ENCODE assay signal across 10 cellular contexts in the genomic region with DNA sequence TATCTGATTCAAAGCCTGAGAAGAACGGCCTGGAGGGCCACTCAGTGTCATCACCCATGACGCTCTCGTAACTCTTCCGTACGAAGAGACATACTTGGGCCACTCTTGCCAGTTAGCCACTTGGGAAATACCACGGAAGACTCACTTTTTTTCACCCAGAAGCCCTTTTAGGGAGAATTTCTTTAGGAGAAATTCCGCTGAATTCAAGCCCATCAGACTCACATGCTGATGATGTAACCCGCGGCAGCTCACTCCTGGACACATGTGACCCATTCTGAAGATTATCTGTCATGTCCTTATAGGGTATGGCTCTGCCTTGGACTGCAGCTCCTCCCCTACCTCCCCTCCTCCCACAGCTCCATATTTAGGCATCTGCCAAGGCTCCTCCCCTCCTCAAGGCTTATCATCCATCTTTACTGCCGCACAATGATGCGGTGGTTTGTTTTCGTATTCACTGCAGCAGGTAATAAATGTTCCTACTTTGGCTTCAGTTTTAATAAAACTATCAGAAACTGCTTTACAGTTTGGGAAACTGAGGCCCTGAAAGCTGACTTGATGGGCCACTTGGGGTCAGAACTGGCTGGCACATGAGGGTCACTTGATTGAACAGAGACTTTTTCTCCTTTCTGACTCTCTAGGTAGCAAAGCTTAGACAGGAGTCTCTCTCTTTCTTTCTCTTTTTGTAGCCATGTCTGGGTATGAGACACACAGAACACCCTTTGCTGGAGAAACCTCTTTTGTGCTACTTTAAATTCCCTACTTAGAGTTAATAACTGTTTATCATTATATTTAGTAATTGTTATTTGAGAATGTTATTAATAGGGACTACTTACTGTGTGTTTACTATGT. TPM values are rescaled to one million over a fixed set of nuclear protein-coding genes. Genes with fewer than 3 reads are reported as not detected.
A peak's percentile ranks its signal among the peaks of the same experiment; 100 is the strongest.
DNase-seq lines count a peak whose midpoint lies in the region; ATAC-seq and TF ChIP-seq lines count a peak whose summit lies in the region.
"Had no signal": no experiment of that assay in that cellular context is flagged by ENCODE, and none has a peak within 500 bp of the region (broad histone marks: within the 10 kb centered on the region; RNA-seq: fewer than 3 reads in every experiment).

No MANE protein-coding gene starts in this region.

- H3K4me1 Mint-ChIP-seq in CD14-positive monocyte: peaks cover 43% of the 10 kb centered on the region
- H3K4me1 Mint-ChIP-seq in activated T-helper 17 cell treated with anti-CD3 and anti-CD28 coated beads, Interleukin-2, amount 50 U/mL, for 72 hours: peaks cover 44% of the 10 kb centered on the region

- no peaks in the 10 kb centered on the region for H3K36me3 ChIP-seq in neutrophil
- H3K36me3 ChIP-seq: adrenal gland had no signal

- peak overlapping the region; percentile 62 to 64 for H3K4me3 ChIP-seq in neutrophil (ENCODE audit: low read depth in 1 of 2, low read length in 1 of 2)
- H3K4me3 ChIP-seq: adrenal gland had no signal

- ATAC-seq in activated T-helper 17 cell treated with anti-CD3 and anti-CD28 coated beads, Interleukin-2, amount 50 U/mL, for 72 hours (replicated peaks): peak; percentile 97
- ATAC-seq in omental fat pad (ENCODE audit: low FRiP score): no peak
- no peak for ATAC-seq in GM18870 (IDR thresholded peaks at IDR 0.05; ENCODE audit: unreplicated experiment)
- ATAC-seq in GM21367 (IDR thresholded peaks at IDR 0.05; ENCODE audit: unreplicated experiment): no peak

- H3K36me3 Mint-ChIP-seq in CD14-positive monocyte: no peaks in the 10 kb centered on the region
- peaks cover 95% of the 10 kb centered on the region for H3K36me3 Mint-ChIP-seq in activated T-helper 17 cell treated with anti-CD3 and anti-CD28 coated beads, Interleukin-2, amount 50 U/mL, for 72 hours (ENCODE audit: low read depth)

- H3K27ac Mint-ChIP-seq in CD14-positive monocyte: peak overlapping the region in 4 of 7 donors; percentile 13 to 69 (median 36)
- H3K27ac Mint-ChIP-seq in activated T-helper 17 cell treated with anti-CD3 and anti-CD28 coated beads, Interleukin-2, amount 50 U/mL, for 72 hours: peak overlapping the region; percentile 83

- H3K9me3 ChIP-seq in neutrophil: no peaks in the 10 kb centered on the region
- H3K9me3 ChIP-seq: adrenal gland had no signal

- H3K27ac ChIP-seq in neutrophil: peak overlapping the region; percentile 95
- H3K27ac ChIP-seq: adrenal gland had no signal

- TF ChIP-seq CTCF in CD14-positive monocyte (IDR thresholded peaks at IDR 0.05) (no peak), neutrophil (IDR thresholded peaks at IDR 0.05) (no peak), omental fat pad (IDR thresholded peaks at IDR 0.05) (no peak)

- no peak overlapping the region for H3K4me3 Mint-ChIP-seq in CD14-positive monocyte
- H3K4me3 Mint-ChIP-seq in activated T-helper 17 cell treated with anti-CD3 and anti-CD28 coated beads, Interleukin-2, amount 50 U/mL, for 72 hours: peak overlapping the region; percentile 80

- peaks cover 0 to 2% (median 2%) of the 10 kb centered on the region in 3 donors for H3K27me3 Mint-ChIP-seq in CD14-positive monocyte (ENCODE audit: low read depth in 3 of 3)
- H3K27me3 Mint-ChIP-seq in activated T-helper 17 cell treated with anti-CD3 and anti-CD28 coated beads, Interleukin-2, amount 50 U/mL, for 72 hours: no peaks in the 10 kb centered on the region

- H3K27me3 ChIP-seq in neutrophil: no peaks in the 10 kb centered on the region
- H3K27me3 ChIP-seq: adrenal gland had no signal

- DNase-seq in CD14-positive monocyte (ENCODE audit: low spot score): no peak
- DNase-seq in RPMI7951 (ENCODE audit: low read depth): peak; percentile 32
- DNase-seq in cerebellar nuclear complex (lab: John Stamatoyannopoulos, UW): no peak
- DNase-seq in omental fat pad (ENCODE audit: low spot score): no peak
- DNase-seq: EL had no signal

- peaks cover 0 to 2% (median 0%) of the 10 kb centered on the region in 7 donors for H3K9me3 Mint-ChIP-seq in CD14-positive monocyte
- H3K9me3 Mint-ChIP-seq in activated T-helper 17 cell treated with anti-CD3 and anti-CD28 coated beads, Interleukin-2, amount 50 U/mL, for 72 hours: no peaks in the 10 kb centered on the region

- H3K4me1 ChIP-seq in neutrophil (ENCODE audit: control insufficient read depth in 1 of 2, insufficient read depth in 1 of 2, low read depth in 1 of 2, low read length in 1 of 2): peaks cover 72 to 74% of the 10 kb centered on the region in 2 experiments
- H3K4me1 ChIP-seq: adrenal gland had no signal

- intact Hi-C loops in CD14-positive monocyte (cut with micrococcal nuclease): no loop called here

RNA-seq across cellular contexts. Expression of gene RHOH, which starts 42.1 kb away (rescaled TPM):
- 1 to 10 TPM; 1.2 to 1.4 TPM for polyA plus RNA-seq in CD14-positive monocyte
- total RNA-seq in RPMI7951 (2014; rRNA removed; shearing (Covaris generic)): not detected in 2 replicates
- total RNA-seq in activated T-helper 17 cell treated with anti-CD3 and anti-CD28 coated beads, Interleukin-2, amount 50 U/mL, for 72 hours: 100 to 1,000 TPM; 107 to 117 TPM
- 1 to 10 TPM; 1.8 to 5.8 (median 4.6) TPM for total RNA-seq in omental fat pad

Comparison
In these comparisons a context has a peak if more than half of its experiments do, and no peak if none do; other contexts are left out.
1. RNA of gene RHOH, which starts 42.1 kb away (total RNA-seq): 107 to 117 TPM in activated T-helper 17 cell treated with anti-CD3 and anti-CD28 coated beads, Interleukin-2, amount 50 U/mL, for 72 hours; 1.8 to 5.8 TPM in omental fat pad and not detected in RPMI7951; every median in the first group is over 10 times any median in the second.